In the genomic region with DNA sequence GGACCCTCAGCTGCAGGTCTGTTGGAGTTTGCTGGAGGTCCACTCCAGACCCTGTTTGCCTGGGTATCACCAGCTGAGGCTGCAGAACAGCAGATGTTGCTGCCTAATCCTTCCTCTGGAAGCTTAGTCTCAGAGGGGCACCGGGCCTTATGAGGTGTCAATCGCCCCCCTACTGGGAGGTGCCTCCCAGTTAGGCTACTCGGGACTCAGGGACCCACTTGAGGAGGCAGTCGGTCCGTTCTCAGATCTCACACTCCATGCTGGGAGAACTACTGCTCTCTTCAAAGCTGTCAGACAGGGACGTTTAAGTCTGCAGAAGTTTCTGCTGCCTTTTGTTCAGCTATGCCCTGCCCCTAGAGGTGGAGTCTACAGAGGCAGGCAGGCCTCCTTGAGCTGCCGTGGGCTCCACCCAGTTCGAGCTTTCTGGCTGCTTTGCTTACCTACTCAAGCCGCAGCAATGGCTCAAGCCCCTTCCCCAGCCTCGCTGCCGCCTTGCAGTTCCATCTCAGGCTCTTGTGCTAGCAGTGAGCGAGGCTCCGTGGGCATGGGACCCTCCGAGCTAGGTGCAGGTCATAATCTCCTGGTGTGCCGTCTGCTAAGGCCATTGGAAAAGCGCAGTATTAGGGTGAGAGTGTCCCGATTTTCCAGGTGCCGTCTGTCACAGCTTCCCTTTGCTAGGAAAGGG, we compare ENCODE assay signal across 6 cellular contexts.
DNase-seq lines count a peak whose midpoint lies in the region; ATAC-seq, FAIRE-seq and TF ChIP-seq lines count a peak whose summit lies in the region.
"Not testable (repeated sequence)": the region's sequence is repeated elsewhere in the genome, so short reads cannot be mapped to it uniquely, and the experiment has no call there.

No MANE protein-coding gene starts in this region.

- POLR2A ChIA-PET in WTC11 (lab: Charles Lee), result interaction anchor here (0.6 kb wide), 1 partner anchor 451 kb away, joined by 3 read pairs; no protein-coding TSS in a partner anchor

- not testable (repeated sequence) for H3K27me3 ChIP-seq in H7 (ENCODE audit: control insufficient read depth, insufficient read depth, low read length); right cardiac atrium (ENCODE audit: control insufficient read depth, insufficient read depth)

- peak; percentile 62 for ATAC-seq in WTC11
- ATAC-seq in right cardiac atrium, result not testable (repeated sequence)

- not testable (repeated sequence) for H3K36me3 ChIP-seq in H7 (replicated peaks; ENCODE audit: control insufficient read depth, insufficient read depth, low read length); kidney (ENCODE audit: control insufficient read depth in 1 of 2, insufficient read depth in 2 of 2, low read length in 2 of 2)

- not testable (repeated sequence) for H3K27ac ChIP-seq in right cardiac atrium (ENCODE audit: low read length); kidney (ENCODE audit: low read depth in 2 of 2, low read length in 2 of 2)

- H3K27ac Mint-ChIP-seq in WTC11, result peak overlapping the region; percentile 68

- FAIRE-seq in kidney (lab: Jason Lieb, UNC), result not testable (repeated sequence)

- H3K4me1 Mint-ChIP-seq in WTC11, result not testable (repeated sequence)

- H3K36me3 Mint-ChIP-seq in WTC11, result peaks cover 31% of the 10 kb centered on the region

- DNase-seq in Daoy (ENCODE audit: low read depth) (peak; percentile 32), NCI-H524 (lab: John Stamatoyannopoulos, UW) (peak; percentile 32 to 85), WTC11 (ENCODE audit: low spot score) (peak; percentile 50), right cardiac atrium (peak in 2 of 3 donors; percentile 23 to 24), kidney (peak; percentile 45)
- DNase-seq in H7, result not testable (repeated sequence)

- H3K4me3 Mint-ChIP-seq in WTC11, result peak overlapping the region; percentile 44

- 89% methylated on average over 18 of the region's 18 CpGs for WGBS in right cardiac atrium

- H3K9me3 Mint-ChIP-seq in WTC11, result peaks cover 24% of the 10 kb centered on the region

- peak overlapping the region; percentile 8; the same call in 1 of the 2 replicates for H3K4me3 ChIP-seq in H7 (ENCODE audit: insufficient read depth, low read depth, low read length)
- H3K4me3 ChIP-seq in right cardiac atrium (ENCODE audit: low read length); kidney (ENCODE audit: low read length in 2 of 2): not testable (repeated sequence)

- CTCF ChIA-PET in WTC11 (lab: Charles Lee), result interaction anchor here (0.7 to 1.7 kb wide), 5 partner anchors 13 to 302 kb away, joined by 3 to 7 read pairs (median 3); no protein-coding TSS in a partner anchor

- H3K9me3 ChIP-seq in right cardiac atrium (ENCODE audit: control insufficient read depth, low read length); kidney (ENCODE audit: control insufficient read depth in 1 of 2, low read length in 2 of 2): not testable (repeated sequence)

- not testable (repeated sequence) for H3K9ac ChIP-seq in kidney (ENCODE audit: low read length in 2 of 2)

- H3K27me3 Mint-ChIP-seq in WTC11 (ENCODE audit: low read depth), result not testable (repeated sequence)

- intact Hi-C loops in right cardiac atrium (cut with DNase I); kidney (cut with DNase I): not testable (repeated sequence)

- H3K4me1 ChIP-seq in right cardiac atrium (ENCODE audit: control insufficient read depth, insufficient read depth, low read length); kidney (ENCODE audit: control insufficient read depth in 1 of 2, insufficient read depth in 1 of 2, low read depth in 1 of 2, low read length in 2 of 2): not testable (repeated sequence)

- TF ChIP-seq CTCF in WTC11 (IDR thresholded peaks at IDR 0.05); kidney (IDR thresholded peaks at IDR 0.05; ENCODE audit: borderline replicate concordance, extremely low read depth, insufficient read depth): not testable (repeated sequence)
